In the genomic region with DNA sequence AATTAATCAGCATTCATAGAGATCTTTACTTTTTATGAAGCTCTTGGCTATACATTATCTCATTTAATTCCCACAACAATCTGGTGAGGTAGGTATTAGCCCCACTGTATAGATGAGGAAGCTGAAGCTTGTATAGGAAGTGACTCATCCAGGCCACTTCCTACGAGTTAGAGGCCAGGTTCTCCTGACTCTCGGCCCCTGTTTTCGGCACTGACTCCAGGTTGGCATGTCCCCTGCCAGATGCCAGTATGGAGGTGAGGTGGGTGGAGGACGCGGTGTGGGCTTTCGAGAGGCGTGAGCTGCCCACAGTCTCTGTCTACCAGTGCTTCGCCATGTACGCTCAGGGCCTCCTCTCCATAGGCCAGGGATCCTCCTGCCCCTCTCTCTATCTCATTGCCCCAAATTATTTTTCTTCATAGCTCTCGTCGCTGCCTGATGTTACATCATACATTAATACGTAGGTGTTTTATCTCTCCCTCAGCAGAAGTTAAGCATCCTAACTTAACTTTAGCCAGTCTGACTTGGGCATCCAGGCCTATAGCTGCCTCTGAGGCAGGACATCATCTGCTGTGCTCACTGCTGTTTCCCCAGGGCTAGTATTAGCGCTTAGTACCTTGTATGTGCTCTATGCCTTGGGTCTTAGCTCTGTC, we compare ENCODE assay signal across 14 cellular contexts. TPM values are rescaled to one million over a fixed set of nuclear protein-coding genes. Genes with fewer than 3 reads are reported as not detected.
A peak's percentile ranks its signal among the peaks of the same experiment; 100 is the strongest.
DNase-seq lines count a peak whose midpoint lies in the region; ATAC-seq and TF ChIP-seq lines count a peak whose summit lies in the region.
"Had no signal": no experiment of that assay in that cellular context is flagged by ENCODE, and none has a peak within 500 bp of the region (broad histone marks: within the 10 kb centered on the region; RNA-seq: fewer than 3 reads in every experiment).

No MANE protein-coding gene starts in this region.

- DNase-seq in activated naive CD4-positive, alpha-beta T cell treated with anti-CD3 and anti-CD28 coated beads, Interleukin-2, amount 50 U/mL, for 72 hours (ENCODE audit: low spot score in 2 of 2) = no peak
- DNase-seq in activated naive CD4-positive, alpha-beta T cell treated with anti-CD3 and anti-CD28 coated beads, Interleukin-2, amount 50 U/mL, for 16 hours = no peak
- DNase-seq in OCI-M1 (lab: John Stamatoyannopoulos, UW) (peak; percentile 57), upper lobe of left lung (peak in 1 of 2 donors; percentile 56), GM03348 (ENCODE audit: low spot score) (no peak), NCI-H748 treated with DMSO at 0.1 percent for 48 hours (lab: John Stamatoyannopoulos, UW) (no peak), nucleus accumbens (lab: John Stamatoyannopoulos, UW) (no peak)
- DNase-seq in effector memory CD8-positive, alpha-beta T cell = no peak
- DNase-seq: activated CD4-positive, CD25-positive, alpha-beta regulatory T cell treated with anti-CD3 and anti-CD28 coated beads, Interleukin-2, amount 50 U/mL, for 72 hours; H7; NCI-H1417 treated with DMSO at 0.1 percent for 48 hours; NCI-H524 treated with DMSO at 0.1 percent for 48 hours; SK-N-SH had no signal

- H3K36me3 ChIP-seq in upper lobe of left lung = no peaks in the 10 kb centered on the region

- H3K27ac ChIP-seq in upper lobe of left lung = peak overlapping the region in 3 of 4 donors; percentile 10 to 76 (median 61)

- no peaks in the 10 kb centered on the region for H3K27me3 ChIP-seq in upper lobe of left lung

- H3K9me3 Mint-ChIP-seq in activated naive CD4-positive, alpha-beta T cell treated with anti-CD3 and anti-CD28 coated beads, Interleukin-2, amount 50 U/mL, for 72 hours = no peaks in the 10 kb centered on the region
- H3K9me3 Mint-ChIP-seq in effector memory CD8-positive, alpha-beta T cell = no peaks in the 10 kb centered on the region

- H3K4me1 ChIP-seq in upper lobe of left lung = peaks cover 0 to 5% (median 1%) of the 10 kb centered on the region in 4 donors

- H3K27me3 Mint-ChIP-seq in effector memory CD8-positive, alpha-beta T cell = no peaks in the 10 kb centered on the region

- H3K36me3 Mint-ChIP-seq in activated naive CD4-positive, alpha-beta T cell treated with anti-CD3 and anti-CD28 coated beads, Interleukin-2, amount 50 U/mL, for 72 hours = no peaks in the 10 kb centered on the region
- H3K36me3 Mint-ChIP-seq in effector memory CD8-positive, alpha-beta T cell (ENCODE audit: insufficient read depth) = peaks cover 3% of the 10 kb centered on the region

- peaks cover 4 to 22% of the 10 kb centered on the region in 2 donors for H3K4me1 Mint-ChIP-seq in effector memory CD8-positive, alpha-beta T cell (ENCODE audit: low read depth in 2 of 2)

- peak in 1 of 2 donors; percentile 49 for ATAC-seq in activated naive CD4-positive, alpha-beta T cell treated with anti-CD3 and anti-CD28 coated beads, Interleukin-2, amount 50 U/mL, for 72 hours
- ATAC-seq in effector memory CD8-positive, alpha-beta T cell (replicated peaks) = peak; percentile 58
- ATAC-seq in upper lobe of left lung (ENCODE audit: low FRiP score in 2 of 2) = peak in 1 of 2 donors; percentile 53

- H3K9me3 ChIP-seq in upper lobe of left lung = no peaks in the 10 kb centered on the region
- H3K9me3 ChIP-seq: SK-N-SH had no signal

- TF ChIP-seq EP300 in upper lobe of left lung (IDR thresholded peaks at IDR 0.05) = no peak

- no peak for TF ChIP-seq CTCF in upper lobe of left lung (IDR thresholded peaks at IDR 0.05)

- peak overlapping the region; percentile 39 to 46 for H3K27ac Mint-ChIP-seq in activated naive CD4-positive, alpha-beta T cell treated with anti-CD3 and anti-CD28 coated beads, Interleukin-2, amount 50 U/mL, for 72 hours
- peak overlapping the region in 1 of 2 donors; percentile 56 for H3K27ac Mint-ChIP-seq in effector memory CD8-positive, alpha-beta T cell

- WGBS in upper lobe of left lung, 2 donors = 77 to 85% methylated on average over 13 of the region's 13 CpGs

- no peak for TF ChIP-seq POLR2A in upper lobe of left lung (IDR thresholded peaks at IDR 0.05)

- H3K4me3 ChIP-seq in upper lobe of left lung = no peak overlapping the region

- no peak overlapping the region for H3K4me3 Mint-ChIP-seq in effector memory CD8-positive, alpha-beta T cell

RNA-seq across cellular contexts. Expression of a gene that starts 9.0 kb away (rescaled TPM):
- total RNA-seq in activated naive CD4-positive, alpha-beta T cell treated with anti-CD3 and anti-CD28 coated beads, Interleukin-2, amount 50 U/mL, for 72 hours = 1 to 10 TPM; 1.1 to 3.9 TPM
- 10 to 100 TPM in 3 of 6 donors, 1 to 10 TPM in 3; 2.1 to 17.3 (median 10.4) TPM for total RNA-seq in upper lobe of left lung

RNA-seq across cellular contexts. Expression of a gene that starts 37.4 kb away (rescaled TPM):
- 10 to 100 TPM; 19.9 to 22.4 TPM for total RNA-seq in activated naive CD4-positive, alpha-beta T cell treated with anti-CD3 and anti-CD28 coated beads, Interleukin-2, amount 50 U/mL, for 72 hours
- total RNA-seq in upper lobe of left lung = 10 to 100 TPM; 23.3 to 72.3 (median 28.5) TPM

RNA-seq across cellular contexts. Expression of a gene that starts 59.9 kb away (rescaled TPM):
- total RNA-seq in activated naive CD4-positive, alpha-beta T cell treated with anti-CD3 and anti-CD28 coated beads, Interleukin-2, amount 50 U/mL, for 72 hours = not detected
- under 1 TPM in 2 of 6 donors, not detected in 4; 0.11 to 0.13 TPM for total RNA-seq in upper lobe of left lung
- total RNA-seq: H7, osteocyte had no signal
